ENCODE assay signal across 28 cellular contexts in the genomic region with DNA sequence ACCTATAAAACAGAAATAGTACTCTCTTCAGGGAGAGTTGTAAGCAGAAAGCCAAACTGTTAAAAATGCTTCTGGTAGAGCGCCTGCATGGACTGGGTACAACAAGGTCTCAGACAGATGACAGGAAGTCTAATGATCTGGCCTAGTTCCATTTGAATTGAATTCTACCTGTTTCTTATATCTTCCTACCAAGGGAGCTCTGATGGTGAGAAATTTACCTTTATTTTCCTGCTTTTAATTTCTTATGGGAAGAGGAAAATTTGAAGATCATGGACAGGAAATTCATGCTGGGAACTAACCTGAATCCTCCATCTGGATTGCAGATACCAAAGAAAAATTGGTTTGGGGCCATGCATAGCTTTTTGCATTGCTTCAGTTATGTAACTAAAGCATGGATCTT.
"Had no signal": no experiment of that assay in that cellular context is flagged by ENCODE, and none has a peak within 500 bp of the region (broad histone marks: within the 10 kb centered on the region; RNA-seq: fewer than 3 reads in every experiment).

No MANE protein-coding gene starts in this region.

- H3K36me3 ChIP-seq: neural progenitor cell, ovary, right lobe of liver, sigmoid colon, thoracic aorta, thyroid gland, tibial nerve, vagina had no signal

- H3K27me3 ChIP-seq: neural progenitor cell, ovary, right lobe of liver, sigmoid colon, stomach, thyroid gland, tibial nerve, upper lobe of left lung, vagina had no signal

- H3K4me1 ChIP-seq: parathyroid adenoma, right lobe of liver, thyroid gland, upper lobe of left lung, vagina had no signal

- H3K4me3 ChIP-seq: neural progenitor cell, ovary, psoas muscle, right lobe of liver, sigmoid colon, stomach, thoracic aorta, thyroid gland, tibial nerve, upper lobe of left lung, vagina had no signal

- H3K27ac Mint-ChIP-seq: natural killer cell treated with Interleukin-12 subunit alpha and Interleukin-12 subunit beta and Interleukin-15 and Interleukin-18, amount 100 ng/mL, for 72 hours; neural progenitor cell; progenitor cell of endocrine pancreas; stimulated activated effector memory CD8-positive, alpha-beta T cell treated with anti-CD3 and anti-CD28 coated beads, Interleukin-12 subunit alpha, Interleukin-12 subunit beta, amount 100 ng/mL, for 72 hours; stimulated activated naive B cell treated with anti-CD40 and anti-IgM and Interleukin-4, amounts not matched to agents 10 μg/mL and 1 μg/mL and 100 μg/mL, for 72 hours; stimulated activated naive CD8-positive, alpha-beta T cell treated with anti-CD3 and anti-CD28 coated beads, Interleukin-15, Interleukin-2, amounts not matched to agents 100 ng/mL and 50 ng/mL, for 24 hours had no signal

- DNase-seq: nephron progenitor cell; occipital lobe; ovary; posterior cingulate gyrus; psoas muscle; right cardiac atrium; right lobe of liver; sigmoid colon; small intestine; stimulated activated CD4-positive, alpha-beta T cell treated with anti-CD3 and anti-CD28 coated beads, Interleukin-15, amount 100 ng/mL, for 24 hours; stimulated activated CD4-positive, alpha-beta T cell treated with anti-CD3 and anti-CD28 coated beads, Interleukin-2, amount 100 ng/mL, for 24 hours; stimulated activated CD4-positive, alpha-beta T cell treated with anti-CD3 and anti-CD28 coated beads, Interleukin-2, amount 100 ng/mL, for 48 hours; stimulated activated CD4-positive, alpha-beta T cell treated with anti-CD3 and anti-CD28 coated beads, Interleukin-4, amount 100 ng/mL, for 24 hours; stimulated activated naive B cell treated with anti-CD40 and anti-IgM and Interleukin-4, amounts not matched to agents 10 μg/mL and 1 μg/mL and 100 μg/mL, for 72 hours; stimulated activated naive CD4-positive, alpha-beta T cell treated with Interleukin-2 at 50 U/mL for 16 hours; stomach; thyroid gland; trophoblast cell; upper lobe of left lung had no signal

- H3K9me3 Mint-ChIP-seq: natural killer cell treated with Interleukin-12 subunit alpha and Interleukin-12 subunit beta and Interleukin-15 and Interleukin-18, amount 100 ng/mL, for 72 hours; nephron progenitor cell; neural progenitor cell; stimulated activated effector memory CD8-positive, alpha-beta T cell treated with anti-CD3 and anti-CD28 coated beads, Interleukin-12 subunit alpha, Interleukin-12 subunit beta, amount 100 ng/mL, for 72 hours; stimulated activated naive CD8-positive, alpha-beta T cell treated with anti-CD3 and anti-CD28 coated beads, Interleukin-15, Interleukin-2, amounts not matched to agents 100 ng/mL and 50 ng/mL, for 24 hours had no signal

- H3K27me3 Mint-ChIP-seq: natural killer cell treated with Interleukin-12 subunit alpha and Interleukin-12 subunit beta and Interleukin-15 and Interleukin-18, amount 100 ng/mL, for 72 hours; progenitor cell of endocrine pancreas; stimulated activated naive CD8-positive, alpha-beta T cell treated with anti-CD3 and anti-CD28 coated beads, Interleukin-15, Interleukin-2, amounts not matched to agents 100 ng/mL and 50 ng/mL, for 24 hours had no signal

- H3K4me3 Mint-ChIP-seq: natural killer cell treated with Interleukin-12 subunit alpha and Interleukin-12 subunit beta and Interleukin-15 and Interleukin-18, amount 100 ng/mL, for 72 hours; nephron progenitor cell; neural progenitor cell; stimulated activated effector memory CD8-positive, alpha-beta T cell treated with anti-CD3 and anti-CD28 coated beads, Interleukin-12 subunit alpha, Interleukin-12 subunit beta, amount 100 ng/mL, for 72 hours; stimulated activated naive B cell treated with anti-CD40 and anti-IgM and Interleukin-4, amounts not matched to agents 10 μg/mL and 1 μg/mL and 100 μg/mL, for 72 hours; stimulated activated naive CD8-positive, alpha-beta T cell treated with anti-CD3 and anti-CD28 coated beads, Interleukin-15, Interleukin-2, amounts not matched to agents 100 ng/mL and 50 ng/mL, for 24 hours had no signal

- ATAC-seq: natural killer cell treated with Interleukin-12 subunit alpha and Interleukin-12 subunit beta and Interleukin-15 and Interleukin-18, amount 100 ng/mL, for 72 hours; psoas muscle; right cardiac atrium; right lobe of liver; stimulated activated effector memory CD8-positive, alpha-beta T cell treated with anti-CD3 and anti-CD28 coated beads, Interleukin-12 subunit alpha, Interleukin-12 subunit beta, amount 100 ng/mL, for 72 hours; stimulated activated naive B cell treated with anti-CD40 and anti-IgM and Interleukin-4, amounts not matched to agents 10 μg/mL and 1 μg/mL and 100 μg/mL, for 72 hours had no signal

- H3K27ac ChIP-seq: neural progenitor cell, ovary, parathyroid adenoma, psoas muscle, right lobe of liver, sigmoid colon, stomach, thoracic aorta, thyroid gland, tibial nerve, upper lobe of left lung, vagina had no signal

- H3K36me3 Mint-ChIP-seq: natural killer cell treated with Interleukin-12 subunit alpha and Interleukin-12 subunit beta and Interleukin-15 and Interleukin-18, amount 100 ng/mL, for 72 hours; neural progenitor cell; stimulated activated effector memory CD8-positive, alpha-beta T cell treated with anti-CD3 and anti-CD28 coated beads, Interleukin-12 subunit alpha, Interleukin-12 subunit beta, amount 100 ng/mL, for 72 hours; stimulated activated naive B cell treated with anti-CD40 and anti-IgM and Interleukin-4, amounts not matched to agents 10 μg/mL and 1 μg/mL and 100 μg/mL, for 72 hours had no signal

- H3K4me1 Mint-ChIP-seq: stimulated activated effector memory CD8-positive, alpha-beta T cell treated with anti-CD3 and anti-CD28 coated beads, Interleukin-12 subunit alpha, Interleukin-12 subunit beta, amount 100 ng/mL, for 72 hours had no signal

- H3K9me3 ChIP-seq: ovary, psoas muscle, right lobe of liver, sigmoid colon, stomach, thoracic aorta, thyroid gland, tibial nerve, upper lobe of left lung, vagina had no signal
